20 cellular contexts compared by ENCODE assay signal in the genomic region with DNA sequence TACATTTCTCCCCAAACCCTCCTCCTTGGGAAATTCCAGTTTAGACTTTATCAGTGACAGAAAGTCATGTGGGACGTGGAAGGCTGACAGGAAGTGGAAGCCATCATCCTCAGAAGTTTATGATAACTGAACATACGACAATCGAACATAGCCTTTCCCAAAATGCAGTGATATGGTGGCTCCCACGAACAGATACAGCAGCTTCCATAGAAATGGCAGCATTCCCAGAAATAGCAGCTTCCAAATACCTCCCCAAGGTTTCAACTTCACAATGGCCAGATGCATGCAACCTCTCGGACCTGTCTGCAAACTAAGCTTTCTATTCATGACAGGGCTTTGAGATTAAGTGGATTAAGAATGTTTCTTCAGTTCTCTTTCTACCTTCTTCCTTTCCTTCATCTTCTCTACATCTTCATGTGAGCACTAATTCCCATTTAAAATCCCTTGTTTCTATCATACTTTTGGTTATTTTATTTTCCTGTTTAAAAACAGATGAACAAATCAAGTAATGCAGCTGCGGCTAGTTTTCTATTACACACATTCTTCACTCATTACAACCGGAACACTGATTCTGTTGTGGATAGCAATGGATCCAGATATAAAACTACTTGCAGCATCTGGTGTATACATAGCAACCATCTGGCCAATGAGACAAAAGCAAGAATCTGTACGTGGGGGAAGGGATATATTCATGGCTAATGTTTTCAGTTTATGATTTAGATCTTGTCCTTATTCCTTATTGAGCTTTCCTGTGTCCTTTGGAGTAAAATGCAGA.
DNase-seq lines count a peak whose midpoint lies in the region; ATAC-seq and TF ChIP-seq lines count a peak whose summit lies in the region.
"Had no signal": no experiment of that assay in that cellular context is flagged by ENCODE, and none has a peak within 500 bp of the region (broad histone marks: within the 10 kb centered on the region; RNA-seq: fewer than 3 reads in every experiment).

No MANE protein-coding gene starts in this region.

- in situ Hi-C loops in IMR-90 (cut with MboI; ENCODE audit: low sequenced_read_pairs) = no loop called here

- H3K56ac ChIP-seq in IMR-90 (ENCODE audit: extremely low read depth, insufficient read depth, low read length) = no peak overlapping the region

- no peaks in the 10 kb centered on the region for H3K9me1 ChIP-seq in IMR-90 (ENCODE audit: insufficient read depth, low read length)

- ATAC-seq in IMR-90 (ENCODE audit: low read depth) (no peak), HG03175 (IDR thresholded peaks at IDR 0.05; ENCODE audit: unreplicated experiment) (no peak), GM18873 (IDR thresholded peaks at IDR 0.05; ENCODE audit: low FRiP score, unreplicated experiment) (no peak)
- ATAC-seq: activated CD4-positive, CD25-positive, alpha-beta regulatory T cell treated with anti-CD3 and anti-CD28 coated beads, Interleukin-2, amount 50 U/mL, for 24 hours; activated CD8-positive, alpha-beta T cell treated with anti-CD3 and anti-CD28 coated beads for 36 hours; foreskin keratinocyte; psoas muscle; stimulated activated naive B cell treated with anti-CD40 and anti-IgM and Interleukin-4, amounts not matched to agents 10 μg/mL and 1 μg/mL and 100 μg/mL, for 72 hours had no signal

- CTCF ChIA-PET in IMR-90 (lab: Yijun Ruan, JAX) = no interaction called here

- no peak overlapping the region; the same call in 1 of the 2 replicates for H3K23ac ChIP-seq in IMR-90 (ENCODE audit: low read depth, low read length)

- POLR2A ChIA-PET in IMR-90 (lab: Charles Lee; ENCODE audit: unreplicated experiment) = no interaction called here

- peak overlapping the region; percentile 11; the same call in 1 of the 2 replicates for H3K4ac ChIP-seq in IMR-90 (ENCODE audit: low read depth, low read length)

- H3K9ac ChIP-seq in IMR-90 (ENCODE audit: low read depth, low read length) (no peak overlapping the region), skeletal muscle satellite cell (ENCODE audit: low read depth, low read length) (no peak overlapping the region)

- no peaks in the 10 kb centered on the region for H4K20me1 ChIP-seq in IMR-90 (ENCODE audit: insufficient read depth, low read length)

- no peak overlapping the region for H2AFZ ChIP-seq in IMR-90 (replicated peaks; ENCODE audit: low read length, poor library complexity)
- H2AFZ ChIP-seq: hepatocyte had no signal

- intact Hi-C loops in IMR-90 (cut with micrococcal nuclease) = no loop called here

- peak overlapping the region; percentile 36 for H2BK20ac ChIP-seq in IMR-90 (ENCODE audit: low read depth, low read length)

- no peak overlapping the region for H3K27ac ChIP-seq in IMR-90 (ENCODE audit: insufficient read depth, low read length)
- H3K27ac ChIP-seq: foreskin keratinocyte, hepatocyte, psoas muscle, thoracic aorta had no signal

- BruUV-seq in IMR-90 (replicated peaks; lab: Mats Ljungman, UMichigan) = no TSS peak

- H3K79me1 ChIP-seq in IMR-90 (ENCODE audit: low read depth in 1 of 2, low read length in 2 of 2) = no peaks in the 10 kb centered on the region

- TF ChIP-seq RAD21 in IMR-90 (IDR thresholded peaks at IDR 0.05; ENCODE audit: low read length) = no peak

- H3K4me3 ChIP-seq in IMR-90 (ENCODE audit: insufficient read depth, low read depth, low read length) (no peak overlapping the region), skeletal muscle satellite cell (ENCODE audit: low read length) (peak overlapping the region; percentile 11)
- H3K4me3 ChIP-seq: hepatocyte, psoas muscle, thoracic aorta had no signal

- H4K91ac ChIP-seq in IMR-90 (ENCODE audit: insufficient read depth, low read depth, low read length) = no peak overlapping the region; the same call in 1 of the 2 replicates

- peak overlapping the region; percentile 78; the same call in 1 of the 2 replicates for H2AK5ac ChIP-seq in IMR-90 (ENCODE audit: low read depth, low read length)

- 0 out of 3 replicates have a peak overlapping the region, but pooled peaks have one; percentile 45 for H2BK15ac ChIP-seq in IMR-90 (ENCODE audit: low read depth, low read length)

- H3K4me1 ChIP-seq in IMR-90 (ENCODE audit: control insufficient read depth, insufficient read depth, low read length) = peaks cover 3% of the 10 kb centered on the region; the same call in 1 of the 2 replicates
- peaks cover 56% of the 10 kb centered on the region for H3K4me1 ChIP-seq in skeletal muscle satellite cell (ENCODE audit: control insufficient read depth, insufficient read depth, low read length)
- H3K4me1 ChIP-seq: foreskin keratinocyte, psoas muscle had no signal

- dilution Hi-C loops in IMR-90 (cut with HindIII; ENCODE audit: low sequenced_read_pairs, unreplicated experiment) = no loop called here

- H2BK120ac ChIP-seq in IMR-90 (ENCODE audit: low read depth, low read length) = peak overlapping the region; percentile 37; the same call in 1 of the 2 replicates

- no peak overlapping the region for H4K5ac ChIP-seq in IMR-90 (ENCODE audit: low read depth, low read length)

- H3K27me3 ChIP-seq in IMR-90 (ENCODE audit: control insufficient read depth, insufficient read depth, low read length) = no peaks in the 10 kb centered on the region
- no peaks in the 10 kb centered on the region for H3K27me3 ChIP-seq in skeletal muscle satellite cell (ENCODE audit: control insufficient read depth, insufficient read depth, low read length)
- H3K27me3 ChIP-seq: dorsolateral prefrontal cortex, foreskin keratinocyte, hepatocyte had no signal

- 80% methylated on average over 1 of the region's 8 CpGs; no CpG with 5 or more reads in 1 of the 2 experiments for WGBS in IMR-90 (ENCODE audit: extremely low coverage in 2 of 2, insufficient read length in 1 of 2), 2 experiments

- TF ChIP-seq CTCF in IMR-90 (conservative IDR thresholded peaks at IDR 0.05; ENCODE audit: low read depth, low read length) = no peak

- no peak overlapping the region for H2BK5ac ChIP-seq in IMR-90 (ENCODE audit: low read depth, low read length, poor library complexity, severe bottlenecking)

- H3K4me2 ChIP-seq in IMR-90 (ENCODE audit: low read depth, low read length) (no peak overlapping the region), skeletal muscle satellite cell (ENCODE audit: low read length) (peak overlapping the region; percentile 53)
- H3K4me2 ChIP-seq: hepatocyte had no signal

- H3K9me3 ChIP-seq in IMR-90 (ENCODE audit: control insufficient read depth, insufficient read depth, low read length) (no peaks in the 10 kb centered on the region), skeletal muscle satellite cell (replicated peaks; ENCODE audit: low read length) (no peaks in the 10 kb centered on the region)
- H3K9me3 ChIP-seq: psoas muscle, thoracic aorta had no signal

- peak overlapping the region in 1 of 2 experiments; percentile 45; a peak in 1 of 4 replicates for H4K8ac ChIP-seq in IMR-90 (ENCODE audit: low read depth in 2 of 2, low read length in 2 of 2)

- no peak for TF ChIP-seq POLR2A in IMR-90 (IDR thresholded peaks at IDR 0.05; ENCODE audit: low read depth, low read length)

- H3K18ac ChIP-seq in IMR-90 (ENCODE audit: low read depth, low read length) = no peak overlapping the region; the same call in 1 of the 2 replicates

- peak; percentile 9 for DNase-seq in IMR-90
- peak; percentile 54 to 82 for DNase-seq in NCI-H524 (lab: John Stamatoyannopoulos, UW)
- DNase-seq in cerebellar cortex (ENCODE audit: low spot score) = peak; percentile 24
- DNase-seq in effector CD8-positive, alpha-beta T cell (lab: John Stamatoyannopoulos, UW) = no peak
- DNase-seq: activated CD8-positive, alpha-beta T cell treated with anti-CD3 and anti-CD28 coated beads for 36 hours; CD4-positive, alpha-beta T cell; dorsolateral prefrontal cortex; foreskin keratinocyte; H9; KBM-7; psoas muscle; stimulated activated CD4-positive, alpha-beta T cell treated with anti-CD3 and anti-CD28 coated beads, Interleukin-2, amount 100 ng/mL, for 48 hours; stimulated activated naive B cell treated with anti-CD40 and anti-IgM and Interleukin-4, amounts not matched to agents 10 μg/mL and 1 μg/mL and 100 μg/mL, for 72 hours; SW 1271 had no signal

- H3K36me3 ChIP-seq in IMR-90 (ENCODE audit: control insufficient read depth, insufficient read depth, low read length) (no peaks in the 10 kb centered on the region), skeletal muscle satellite cell (ENCODE audit: insufficient read depth, low read length) (no peaks in the 10 kb centered on the region)
- H3K36me3 ChIP-seq: thoracic aorta had no signal

- H3K14ac ChIP-seq in IMR-90 (replicated peaks; ENCODE audit: low read depth, low read length) = no peak overlapping the region

- H2AK9ac ChIP-seq in IMR-90 (replicated peaks; ENCODE audit: low read depth, low read length, poor library complexity) = no peak overlapping the region

TF ChIP-seq in IMR-90, 13 proteins besides CTCF, POLR2A, EP300 and RAD21:
- TF ChIP-seq MAFK (IDR thresholded peaks at IDR 0.05; ENCODE audit: low read depth, low read length) (no peak), NFE2L2 (IDR thresholded peaks at IDR 0.05; ENCODE audit: low read depth, low read length) (no peak), RCOR1 (IDR thresholded peaks at IDR 0.05; ENCODE audit: insufficient replicate concordance, low read length) (no peak)
- TF ChIP-seq, protein P1, sequence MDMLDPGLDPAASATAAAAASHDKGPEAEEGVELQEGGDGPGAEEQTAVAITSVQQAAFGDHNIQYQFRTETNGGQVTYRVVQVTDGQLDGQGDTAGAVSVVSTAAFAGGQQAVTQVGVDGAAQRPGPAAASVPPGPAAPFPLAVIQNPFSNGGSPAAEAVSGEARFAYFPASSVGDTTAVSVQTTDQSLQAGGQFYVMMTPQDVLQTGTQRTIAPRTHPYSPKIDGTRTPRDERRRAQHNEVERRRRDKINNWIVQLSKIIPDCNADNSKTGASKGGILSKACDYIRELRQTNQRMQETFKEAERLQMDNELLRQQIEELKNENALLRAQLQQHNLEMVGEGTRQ (IDR thresholded peaks at IDR 0.05; ENCODE audit: low read depth, low read length) = no peak
